8 cellular contexts compared by ENCODE assay signal in the genomic region with DNA sequence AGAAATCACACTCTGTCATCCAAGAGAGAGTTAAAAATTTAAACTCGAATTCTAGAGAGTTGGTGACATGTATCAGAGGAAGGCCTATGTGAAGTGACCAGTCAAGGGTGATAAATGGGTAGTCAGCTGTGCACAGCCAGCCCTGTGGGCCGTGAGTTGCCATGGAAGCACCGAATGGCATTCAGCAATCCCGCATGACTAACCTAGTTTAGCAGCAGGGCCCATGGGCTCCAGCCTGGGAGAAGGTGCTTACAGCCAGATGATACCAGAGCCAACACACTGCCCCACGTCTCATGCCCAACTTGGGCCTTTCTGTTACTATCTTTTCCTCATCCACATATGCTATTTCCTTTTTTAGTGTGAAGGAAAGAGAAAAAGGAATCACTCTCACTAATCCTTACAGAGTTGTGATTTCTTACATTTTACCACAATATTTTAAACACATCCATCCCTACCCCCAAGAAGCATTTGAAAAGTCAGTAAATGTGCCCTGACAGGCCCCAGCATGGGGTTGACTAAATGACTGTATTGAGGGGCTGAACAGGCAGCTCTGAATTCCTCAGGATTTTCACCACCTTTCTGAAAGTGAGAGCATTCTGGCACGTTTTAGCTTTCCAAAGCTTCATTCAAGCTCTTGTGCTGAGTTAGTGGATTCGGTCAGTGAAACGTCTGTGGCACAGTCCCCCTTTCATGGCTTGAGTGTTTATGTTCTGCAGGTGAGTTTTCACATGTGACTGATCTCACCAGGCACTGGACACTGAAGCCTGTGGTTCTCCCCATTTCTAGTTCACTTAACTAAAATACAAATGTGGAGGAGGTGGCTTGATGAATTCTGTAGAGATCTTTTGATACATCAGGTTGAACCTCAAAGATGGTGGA.
DNase-seq lines count a peak whose midpoint lies in the region; ATAC-seq and TF ChIP-seq lines count a peak whose summit lies in the region.

No MANE protein-coding gene starts in this region.

- no peaks in the 10 kb centered on the region for H3K27me3 Mint-ChIP-seq in activated T-cell treated with anti-CD3 and anti-CD28 coated beads, Interleukin-2, amount 50 U/mL, for 24 hours

- no peaks in the 10 kb centered on the region for H3K9me3 Mint-ChIP-seq in activated T-cell treated with anti-CD3 and anti-CD28 coated beads, Interleukin-2, amount 50 U/mL, for 24 hours

- H3K36me3 Mint-ChIP-seq in activated T-cell treated with anti-CD3 and anti-CD28 coated beads, Interleukin-2, amount 50 U/mL, for 24 hours (ENCODE audit: low read depth): peaks cover 9% of the 10 kb centered on the region

- peaks cover 11% of the 10 kb centered on the region; the same call in 1 of the 2 replicates for H3K4me1 ChIP-seq in DND-41 (ENCODE audit: insufficient read depth, low read length)
- peaks cover 5 to 6% of the 10 kb centered on the region in 2 donors for H3K4me1 ChIP-seq in esophagus (ENCODE audit: control insufficient read depth in 2 of 2, insufficient read depth in 2 of 2, low read length in 1 of 2)
- H3K4me1 ChIP-seq in muscle layer of colon (ENCODE audit: insufficient read depth, low read length): peaks cover 84% of the 10 kb centered on the region

- 26 to 28% methylated on average over 8 of the region's 8 CpGs for WGBS in esophagus, 2 donors

- no peak overlapping the region for H3K4me3 Mint-ChIP-seq in activated T-cell treated with anti-CD3 and anti-CD28 coated beads, Interleukin-2, amount 50 U/mL, for 24 hours

- H3K79me2 ChIP-seq in DND-41 (ENCODE audit: insufficient read depth, low read length): peaks cover 98% of the 10 kb centered on the region

- H3K4me1 Mint-ChIP-seq in activated T-cell treated with anti-CD3 and anti-CD28 coated beads, Interleukin-2, amount 50 U/mL, for 24 hours (ENCODE audit: low read depth): peaks cover 72% of the 10 kb centered on the region

- H3K27ac Mint-ChIP-seq in activated T-cell treated with anti-CD3 and anti-CD28 coated beads, Interleukin-2, amount 50 U/mL, for 24 hours: no peak overlapping the region

- H3K9ac ChIP-seq in DND-41 (ENCODE audit: low read depth, low read length) (no peak overlapping the region), muscle layer of colon (ENCODE audit: low read length) (no peak overlapping the region)

- peaks cover 73% of the 10 kb centered on the region for H4K20me1 ChIP-seq in DND-41 (ENCODE audit: insufficient read depth, low read length)

- ATAC-seq in DND-41 (ENCODE audit: insufficient read depth, low read depth): no peak
- ATAC-seq in HG02623 (IDR thresholded peaks at IDR 0.05; ENCODE audit: unreplicated experiment): peak; percentile 43
- no peak for ATAC-seq in HG03439 (IDR thresholded peaks at IDR 0.05; ENCODE audit: unreplicated experiment)

- DNase-seq in DND-41 (no peak), RKO (ENCODE audit: low spot score) (peak; percentile 77)
- no peak for DNase-seq in activated T-cell treated with anti-CD3 and anti-CD28 coated beads, Interleukin-2, amount 50 U/mL, for 24 hours
- no peak for DNase-seq in activated naive CD4-positive, alpha-beta T cell (lab: John Stamatoyannopoulos, UW)

- H3K9me3 ChIP-seq in DND-41 (ENCODE audit: insufficient read depth, low read length, severe bottlenecking) (no peaks in the 10 kb centered on the region), esophagus (ENCODE audit: control insufficient read depth in 2 of 2, insufficient read depth in 1 of 2, low read depth in 1 of 2, low read length in 1 of 2) (no peaks in the 10 kb centered on the region), muscle layer of colon (ENCODE audit: low read length) (no peaks in the 10 kb centered on the region)

- H3K27me3 ChIP-seq in DND-41 (ENCODE audit: insufficient read depth, low read length, poor library complexity) (no peaks in the 10 kb centered on the region), esophagus (ENCODE audit: control insufficient read depth in 1 of 2, insufficient read depth in 2 of 2, low read length in 2 of 2) (no peaks in the 10 kb centered on the region), muscle layer of colon (ENCODE audit: control insufficient read depth in 1 of 2, insufficient read depth in 2 of 2, low read length in 2 of 2) (no peaks in the 10 kb centered on the region)

- H3K4me3 ChIP-seq in DND-41 (ENCODE audit: low read depth in 1 of 2, low read length in 2 of 2): no peak overlapping the region
- no peak overlapping the region for H3K4me3 ChIP-seq in esophagus (ENCODE audit: low read depth in 1 of 2, low read length in 2 of 2)
- peak overlapping the region in 1 of 2 donors; percentile 1 for H3K4me3 ChIP-seq in muscle layer of colon (ENCODE audit: low read depth in 1 of 2, low read length in 2 of 2)

- no peak overlapping the region for H3K4me2 ChIP-seq in DND-41 (ENCODE audit: insufficient read depth, low read length)

- no peak for TF ChIP-seq CTCF in DND-41 (IDR thresholded peaks at IDR 0.05; ENCODE audit: borderline replicate concordance, extremely low read depth, low read length, poor library complexity, severe bottlenecking)

- H3K36me3 ChIP-seq in DND-41 (ENCODE audit: insufficient read depth, low read length) (no peaks in the 10 kb centered on the region), esophagus (ENCODE audit: control insufficient read depth in 2 of 2, insufficient read depth in 2 of 2, low read length in 1 of 2) (no peaks in the 10 kb centered on the region), muscle layer of colon (ENCODE audit: insufficient read depth, low read length) (no peaks in the 10 kb centered on the region)

- H3K27ac ChIP-seq in DND-41 (ENCODE audit: low read length) (peak overlapping the region; percentile 30), esophagus (ENCODE audit: low read depth in 2 of 2, low read length in 1 of 2) (peak overlapping the region; percentile 53 to 72), muscle layer of colon (ENCODE audit: low read depth, low read length) (peak overlapping the region; percentile 67)

- no peak overlapping the region for H2AFZ ChIP-seq in DND-41 (ENCODE audit: low read depth, low read length)
